8 cellular contexts compared by ENCODE assay signal in genomic region chr1:113072757-113073456, GRCh38. TPM values are rescaled to one million over a fixed set of nuclear protein-coding genes. Genes with fewer than 3 reads are reported as not detected.
A peak's percentile ranks its signal among the peaks of the same experiment; 100 is the strongest.
DNase-seq lines count a peak whose midpoint lies in the region; ATAC-seq and TF ChIP-seq lines count a peak whose summit lies in the region.

Gene LRIG2 (plus strand): TSS chr1:113073198. CDS start chr1:113073407, 209 bp downstream.

- peak; percentile 98 for ATAC-seq in GM21723 (IDR thresholded peaks at IDR 0.05; ENCODE audit: unreplicated experiment)
- peak; percentile 98 for ATAC-seq in activated T-cell treated with anti-CD3 and anti-CD28 coated beads, Interleukin-2, amount 50 U/mL, for 4 hours
- ATAC-seq in esophagus mucosa, result peak; percentile 100

- H3K9me3 Mint-ChIP-seq in activated T-cell treated with anti-CD3 and anti-CD28 coated beads, Interleukin-2, amount 50 U/mL, for 4 hours, result no peaks in the 10 kb centered on the region

- peaks cover 14% of the 10 kb centered on the region for H3K4me1 ChIP-seq in muscle layer of colon (ENCODE audit: insufficient read depth, low read length)

- H3K4me3 ChIP-seq in muscle layer of colon (ENCODE audit: low read depth in 1 of 2, low read length in 2 of 2), result peak within 1 kb of the TSS; percentile 85 to 91

- DNase-seq in DMS79 treated with DMSO at 0.1 percent for 48 hours (lab: John Stamatoyannopoulos, UW) (peak; percentile 98), KG1 (lab: John Stamatoyannopoulos, UW) (peak; percentile 95)
- DNase-seq in activated T-cell treated with anti-CD3 and anti-CD28 coated beads, Interleukin-2, amount 50 U/mL, for 4 hours, result peak; percentile 97
- DNase-seq in stimulated activated CD8-positive, alpha-beta memory T cell treated with anti-CD3 and anti-CD28 coated beads, Interleukin-7, amount 100 ng/mL, for 24 hours (ENCODE audit: low read depth), result peak; percentile 98

- H3K36me3 Mint-ChIP-seq in activated T-cell treated with anti-CD3 and anti-CD28 coated beads, Interleukin-2, amount 50 U/mL, for 4 hours (ENCODE audit: insufficient read depth), result peaks cover 5% of the 10 kb centered on the region

- no peaks in the 10 kb centered on the region for H3K27me3 Mint-ChIP-seq in activated T-cell treated with anti-CD3 and anti-CD28 coated beads, Interleukin-2, amount 50 U/mL, for 4 hours (ENCODE audit: low read depth)

- H3K36me3 ChIP-seq in muscle layer of colon (ENCODE audit: insufficient read depth, low read length), result no peaks in the 10 kb centered on the region

- H3K9me3 ChIP-seq in muscle layer of colon (ENCODE audit: low read length), result no peaks in the 10 kb centered on the region

- peaks cover 31% of the 10 kb centered on the region for H3K4me1 Mint-ChIP-seq in activated T-cell treated with anti-CD3 and anti-CD28 coated beads, Interleukin-2, amount 50 U/mL, for 4 hours (ENCODE audit: low read depth)

- peak within 1 kb of the TSS; percentile 98 for H3K27ac ChIP-seq in muscle layer of colon (ENCODE audit: low read depth, low read length)

- H3K27me3 ChIP-seq in muscle layer of colon (ENCODE audit: control insufficient read depth in 1 of 2, insufficient read depth in 2 of 2, low read length in 2 of 2), result no peaks in the 10 kb centered on the region

- H3K4me3 Mint-ChIP-seq in activated T-cell treated with anti-CD3 and anti-CD28 coated beads, Interleukin-2, amount 50 U/mL, for 4 hours, result peak within 1 kb of the TSS; percentile 96

- peak within 1 kb of the TSS; percentile 81 for H3K9ac ChIP-seq in muscle layer of colon (ENCODE audit: low read length)

TF ChIP-seq in PFSK-1, 5 proteins besides CTCF, POLR2A, EP300 and RAD21:
- TF ChIP-seq POLR2AphosphoS5 (IDR thresholded peaks at IDR 0.05; ENCODE audit: low read depth, low read length) (peak; percentile 96), TAF1 (IDR thresholded peaks at IDR 0.05; ENCODE audit: borderline replicate concordance, insufficient read depth, low read length) (no peak), SIN3A (IDR thresholded peaks at IDR 0.05; ENCODE audit: borderline replicate concordance, insufficient read depth, low read length) (0 out of 2 replicates have a peak, but pooled peaks have one; percentile 24), FOXP2 (optimal IDR thresholded peaks at IDR 0.05; ENCODE audit: borderline replicate concordance, extremely low read depth, extremely low read length, insufficient read depth) (peak; percentile 74)
- TF ChIP-seq, protein P1, sequence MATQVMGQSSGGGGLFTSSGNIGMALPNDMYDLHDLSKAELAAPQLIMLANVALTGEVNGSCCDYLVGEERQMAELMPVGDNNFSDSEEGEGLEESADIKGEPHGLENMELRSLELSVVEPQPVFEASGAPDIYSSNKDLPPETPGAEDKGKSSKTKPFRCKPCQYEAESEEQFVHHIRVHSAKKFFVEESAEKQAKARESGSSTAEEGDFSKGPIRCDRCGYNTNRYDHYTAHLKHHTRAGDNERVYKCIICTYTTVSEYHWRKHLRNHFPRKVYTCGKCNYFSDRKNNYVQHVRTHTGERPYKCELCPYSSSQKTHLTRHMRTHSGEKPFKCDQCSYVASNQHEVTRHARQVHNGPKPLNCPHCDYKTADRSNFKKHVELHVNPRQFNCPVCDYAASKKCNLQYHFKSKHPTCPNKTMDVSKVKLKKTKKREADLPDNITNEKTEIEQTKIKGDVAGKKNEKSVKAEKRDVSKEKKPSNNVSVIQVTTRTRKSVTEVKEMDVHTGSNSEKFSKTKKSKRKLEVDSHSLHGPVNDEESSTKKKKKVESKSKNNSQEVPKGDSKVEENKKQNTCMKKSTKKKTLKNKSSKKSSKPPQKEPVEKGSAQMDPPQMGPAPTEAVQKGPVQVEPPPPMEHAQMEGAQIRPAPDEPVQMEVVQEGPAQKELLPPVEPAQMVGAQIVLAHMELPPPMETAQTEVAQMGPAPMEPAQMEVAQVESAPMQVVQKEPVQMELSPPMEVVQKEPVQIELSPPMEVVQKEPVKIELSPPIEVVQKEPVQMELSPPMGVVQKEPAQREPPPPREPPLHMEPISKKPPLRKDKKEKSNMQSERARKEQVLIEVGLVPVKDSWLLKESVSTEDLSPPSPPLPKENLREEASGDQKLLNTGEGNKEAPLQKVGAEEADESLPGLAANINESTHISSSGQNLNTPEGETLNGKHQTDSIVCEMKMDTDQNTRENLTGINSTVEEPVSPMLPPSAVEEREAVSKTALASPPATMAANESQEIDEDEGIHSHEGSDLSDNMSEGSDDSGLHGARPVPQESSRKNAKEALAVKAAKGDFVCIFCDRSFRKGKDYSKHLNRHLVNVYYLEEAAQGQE (IDR thresholded peaks at IDR 0.05; ENCODE audit: insufficient read depth in 1 of 2, low read depth in 2 of 2, low read length in 2 of 2), result no peak

RNA-seq across cellular contexts. Expression of gene LRIG2, which starts in this region (rescaled TPM):
- polyA plus RNA-seq in PFSK-1 (2012; ENCODE audit: insufficient read length, low read depth), result 6.1 TPM
- total RNA-seq in activated T-cell treated with anti-CD3 and anti-CD28 coated beads, Interleukin-2, amount 50 U/mL, for 4 hours, result 1 to 10 TPM; 7.5 to 8.2 (median 7.8) TPM
- total RNA-seq in esophagus mucosa, result 8.1 TPM

Comparison
In these comparisons a context has a peak if more than half of its experiments do, and no peak if none do; other contexts are left out.
1. Peak in every context shown above with its lines: DNase-seq, ATAC-seq, H3K4me3 ChIP-seq and H3K27ac ChIP-seq.